32 cellular contexts compared by ENCODE assay signal in genomic region chr13:106721599-106721998, GRCh38.
"Had no signal": no experiment of that assay in that cellular context is flagged by ENCODE, and none has a peak within 500 bp of the region (broad histone marks: within the 10 kb centered on the region; RNA-seq: fewer than 3 reads in every experiment).

No MANE protein-coding gene starts in this region.

- H3K4me1 Mint-ChIP-seq: activated CD4-positive, alpha-beta memory T cell treated with anti-CD3 and anti-CD28 coated beads, Interleukin-2, amount 10 ng/mL, durations not matched to agents 7 days and 5 days; activated CD8-positive, alpha-beta memory T cell treated with anti-CD3 and anti-CD28 coated beads, Interleukin-2, amount 10 ng/mL, durations not matched to agents 7 days and 5 days; activated naive CD4-positive, alpha-beta T cell treated with anti-CD3 and anti-CD28 coated beads, Interleukin-2, amount 10 ng/mL, durations not matched to agents 7 days and 5 days; activated naive CD8-positive, alpha-beta T cell treated with anti-CD3 and anti-CD28 coated beads, Interleukin-2, amount 50 U/mL, for 24 hours; T-helper 17 cell had no signal

- H3K4me3 ChIP-seq: Peyer's patch, SJSA1 had no signal

- H3K36me3 ChIP-seq: Peyer's patch, SJSA1 had no signal

- H3K27me3 Mint-ChIP-seq: activated CD4-positive, alpha-beta memory T cell treated with anti-CD3 and anti-CD28 coated beads, Interleukin-2, amount 10 ng/mL, durations not matched to agents 7 days and 5 days; activated CD8-positive, alpha-beta memory T cell treated with anti-CD3 and anti-CD28 coated beads, Interleukin-2, amount 10 ng/mL, durations not matched to agents 7 days and 5 days; activated naive CD4-positive, alpha-beta T cell treated with anti-CD3 and anti-CD28 coated beads, Interleukin-2, amount 10 ng/mL, durations not matched to agents 7 days and 5 days; activated naive CD8-positive, alpha-beta T cell treated with anti-CD3 and anti-CD28 coated beads, Interleukin-2, amount 50 U/mL, for 24 hours; brain had no signal

- H3K27ac Mint-ChIP-seq: activated CD4-positive, alpha-beta memory T cell treated with anti-CD3 and anti-CD28 coated beads, Interleukin-2, amount 10 ng/mL, durations not matched to agents 7 days and 5 days; activated CD8-positive, alpha-beta memory T cell treated with anti-CD3 and anti-CD28 coated beads, Interleukin-2, amount 10 ng/mL, durations not matched to agents 7 days and 5 days; activated naive CD4-positive, alpha-beta T cell treated with anti-CD3 and anti-CD28 coated beads, Interleukin-2, amount 10 ng/mL, durations not matched to agents 7 days and 5 days; activated naive CD8-positive, alpha-beta T cell; activated naive CD8-positive, alpha-beta T cell treated with anti-CD3 and anti-CD28 coated beads, Interleukin-2, amount 50 U/mL, for 24 hours; brain; T-helper 17 cell had no signal

- H3K9me3 ChIP-seq: SJSA1, SK-N-SH had no signal

- H3K36me3 Mint-ChIP-seq: activated CD8-positive, alpha-beta memory T cell treated with anti-CD3 and anti-CD28 coated beads, Interleukin-2, amount 10 ng/mL, durations not matched to agents 7 days and 5 days; activated naive CD4-positive, alpha-beta T cell treated with anti-CD3 and anti-CD28 coated beads, Interleukin-2, amount 10 ng/mL, durations not matched to agents 7 days and 5 days; activated naive CD8-positive, alpha-beta T cell; brain had no signal

- ATAC-seq: activated CD8-positive, alpha-beta memory T cell treated with anti-CD3 and anti-CD28 coated beads, Interleukin-2, amount 10 ng/mL, durations not matched to agents 7 days and 5 days; activated naive CD8-positive, alpha-beta T cell treated with anti-CD3 and anti-CD28 coated beads, Interleukin-2, amount 50 U/mL, for 24 hours; T-helper 17 cell had no signal

- H3K4me2 ChIP-seq: KMS-11, SK-N-SH had no signal

- DNase-seq: activated CD4-positive, alpha-beta memory T cell treated with anti-CD3 and anti-CD28 coated beads, Interleukin-2, amount 10 ng/mL, durations not matched to agents 7 days and 5 days; activated CD4-positive, alpha-beta T cell treated with anti-CD3 and anti-CD28 coated beads for 1 hour; activated CD4-positive, alpha-beta T cell treated with anti-CD3 and anti-CD28 coated beads for 48 hours; activated CD4-positive, CD25-positive, alpha-beta regulatory T cell; activated CD8-positive, alpha-beta memory T cell treated with anti-CD3 and anti-CD28 coated beads for 24 hours; activated CD8-positive, alpha-beta memory T cell treated with anti-CD3 and anti-CD28 coated beads, Interleukin-2, amount 10 ng/mL, durations not matched to agents 7 days and 5 days; activated CD8-positive, alpha-beta memory T cell treated with anti-CD3 and anti-CD28 coated beads, Interleukin-2, amount 50 U/mL, for 48 hours; activated effector memory CD4-positive, alpha-beta T cell treated with Interleukin-2 at 50 U/mL for 16 hours; activated naive CD4-positive, alpha-beta T cell treated with anti-CD3 and anti-CD28 coated beads, Interleukin-2, amount 10 ng/mL, durations not matched to agents 7 days and 5 days; activated naive CD8-positive, alpha-beta T cell treated with anti-CD3 and anti-CD28 coated beads, Interleukin-2, amount 50 U/mL, for 24 hours; activated T-cell treated with anti-CD3 and anti-CD28 coated beads, Interleukin-2, amount 50 U/mL, for 48 hours; anterior cingulate cortex; central memory CD4-positive, alpha-beta T cell; NCI-H1048; NCI-H1105 treated with DMSO at 0.1 percent for 48 hours; NCI-H1436; NCI-H1694; NCI-H1930; NCI-H2081 treated with DMSO at 0.1 percent for 48 hours; NCI-H345; NCI-H524 treated with DMSO at 0.1 percent for 48 hours; Peyer's patch; RPMI8226; SHP77 treated with DMSO at 0.1 percent for 48 hours; SK-N-SH; T-helper 17 cell; T-helper 9 cell had no signal

- H3K27me3 ChIP-seq: Peyer's patch had no signal

- H3K4me1 ChIP-seq: Peyer's patch, SJSA1 had no signal

- H3K4me3 Mint-ChIP-seq: activated CD4-positive, alpha-beta memory T cell treated with anti-CD3 and anti-CD28 coated beads, Interleukin-2, amount 10 ng/mL, durations not matched to agents 7 days and 5 days; activated CD8-positive, alpha-beta memory T cell treated with anti-CD3 and anti-CD28 coated beads, Interleukin-2, amount 10 ng/mL, durations not matched to agents 7 days and 5 days; activated naive CD4-positive, alpha-beta T cell treated with anti-CD3 and anti-CD28 coated beads, Interleukin-2, amount 10 ng/mL, durations not matched to agents 7 days and 5 days; activated naive CD8-positive, alpha-beta T cell; activated naive CD8-positive, alpha-beta T cell treated with anti-CD3 and anti-CD28 coated beads, Interleukin-2, amount 50 U/mL, for 24 hours; brain; T-helper 17 cell had no signal

- H3K9me2 ChIP-seq: SK-N-SH had no signal

- H3K27ac ChIP-seq: KMS-11, Peyer's patch, SJSA1, VCaP had no signal

- H3K9ac ChIP-seq: KMS-11, SK-N-SH had no signal
